Comparison of ENCODE assay signal across 8 cellular contexts in the genomic region with DNA sequence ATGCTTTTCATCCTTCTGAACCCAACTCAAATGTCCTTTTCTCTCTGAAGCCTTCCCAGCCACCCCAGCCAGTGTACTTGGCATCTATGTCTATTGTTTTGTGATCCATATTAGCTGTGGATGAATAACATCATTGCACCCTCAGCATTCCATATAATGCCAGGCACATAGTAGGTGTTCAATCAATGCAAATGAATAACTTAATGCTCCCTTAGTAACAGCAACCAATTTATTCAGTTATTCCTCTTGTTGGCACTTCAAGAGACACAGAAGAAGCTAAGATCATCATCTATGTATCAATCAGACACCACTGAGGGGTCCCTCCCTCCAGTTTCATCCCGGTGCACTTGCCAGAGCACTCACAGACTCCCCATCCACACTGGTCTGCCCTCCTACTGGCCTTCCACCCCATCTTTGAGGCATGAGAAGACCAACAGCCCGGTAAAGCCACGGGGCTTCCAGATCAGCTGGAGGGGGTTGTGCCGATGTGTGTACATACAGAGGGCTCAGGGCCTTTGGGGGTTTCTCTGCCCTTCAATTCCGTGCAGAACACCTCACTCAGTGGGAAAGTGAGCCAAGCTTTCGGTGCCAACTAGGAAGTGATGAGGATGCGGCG. TPM values are rescaled to one million over a fixed set of nuclear protein-coding genes. Genes with fewer than 3 reads are reported as not detected.
A peak's percentile ranks its signal among the peaks of the same experiment; 100 is the strongest.
DNase-seq lines count a peak whose midpoint lies in the region; ATAC-seq, FAIRE-seq and TF ChIP-seq lines count a peak whose summit lies in the region.

No MANE protein-coding gene starts in this region.

- H3K36me3 ChIP-seq in kidney (ENCODE audit: control insufficient read depth in 1 of 2, insufficient read depth in 2 of 2, low read length in 2 of 2): peaks cover 0 to 5% of the 10 kb centered on the region in 2 donors

- H3K27ac Mint-ChIP-seq in activated CD4-positive, alpha-beta T cell treated with anti-CD3 and anti-CD28 coated beads, Interleukin-2, amount 10 ng/mL, durations not matched to agents 24 days and 14 days: peak overlapping the region; percentile 99
- H3K27ac Mint-ChIP-seq in activated naive CD8-positive, alpha-beta T cell: peak overlapping the region; percentile 87

- intact Hi-C loops in activated CD4-positive, alpha-beta T cell treated with anti-CD3 and anti-CD28 coated beads, Interleukin-2, amount 10 ng/mL, durations not matched to agents 24 days and 14 days (cut with micrococcal nuclease): loop anchor here (2.0 kb wide), 2 partner anchors 53 to 127 kb away; a partner anchor contains a TSS
- intact Hi-C loops in kidney (cut with DNase I): loop anchor here (10.0 kb wide), 2 partner anchors 113 to 263 kb away; a partner anchor contains a TSS

- FAIRE-seq in kidney (lab: Jason Lieb, UNC): no peak

- H3K36me3 Mint-ChIP-seq in activated CD4-positive, alpha-beta T cell treated with anti-CD3 and anti-CD28 coated beads, Interleukin-2, amount 10 ng/mL, durations not matched to agents 24 days and 14 days (ENCODE audit: low read depth): peaks cover 29% of the 10 kb centered on the region
- H3K36me3 Mint-ChIP-seq in activated naive CD8-positive, alpha-beta T cell: no peaks in the 10 kb centered on the region

- no peak for TF ChIP-seq CTCF in kidney (IDR thresholded peaks at IDR 0.05; ENCODE audit: borderline replicate concordance, extremely low read depth, insufficient read depth)

- peak overlapping the region; percentile 77 to 88 for H3K4me3 ChIP-seq in kidney (ENCODE audit: low read length in 2 of 2)

- peaks cover 76% of the 10 kb centered on the region for H3K4me1 Mint-ChIP-seq in activated CD4-positive, alpha-beta T cell treated with anti-CD3 and anti-CD28 coated beads, Interleukin-2, amount 10 ng/mL, durations not matched to agents 24 days and 14 days
- peaks cover 76% of the 10 kb centered on the region for H3K4me1 Mint-ChIP-seq in activated naive CD8-positive, alpha-beta T cell (ENCODE audit: low read depth)

- ATAC-seq in GM21529 (IDR thresholded peaks at IDR 0.05; ENCODE audit: unreplicated experiment): no peak

- no peaks in the 10 kb centered on the region for H3K27me3 Mint-ChIP-seq in activated CD4-positive, alpha-beta T cell treated with anti-CD3 and anti-CD28 coated beads, Interleukin-2, amount 10 ng/mL, durations not matched to agents 24 days and 14 days
- H3K27me3 Mint-ChIP-seq in activated naive CD8-positive, alpha-beta T cell: no peaks in the 10 kb centered on the region

- H3K9me3 Mint-ChIP-seq in activated CD4-positive, alpha-beta T cell treated with anti-CD3 and anti-CD28 coated beads, Interleukin-2, amount 10 ng/mL, durations not matched to agents 24 days and 14 days: no peaks in the 10 kb centered on the region
- H3K9me3 Mint-ChIP-seq in activated naive CD8-positive, alpha-beta T cell (ENCODE audit: low read depth): no peaks in the 10 kb centered on the region

- peaks cover 21 to 47% of the 10 kb centered on the region in 2 donors for H3K4me1 ChIP-seq in kidney (ENCODE audit: control insufficient read depth in 1 of 2, insufficient read depth in 1 of 2, low read depth in 1 of 2, low read length in 2 of 2)

- H3K4me3 Mint-ChIP-seq in activated CD4-positive, alpha-beta T cell treated with anti-CD3 and anti-CD28 coated beads, Interleukin-2, amount 10 ng/mL, durations not matched to agents 24 days and 14 days: peak overlapping the region; percentile 98
- H3K4me3 Mint-ChIP-seq in activated naive CD8-positive, alpha-beta T cell: peak overlapping the region; percentile 94

- DNase-seq in activated CD4-positive, alpha-beta T cell treated with anti-CD3 and anti-CD28 coated beads, Interleukin-2, amount 10 ng/mL, durations not matched to agents 24 days and 14 days: no peak
- no peak for DNase-seq in activated CD4-positive, alpha-beta T cell treated with anti-CD3 and anti-CD28 coated beads, Interleukin-2, amount 50 U/mL, for 1 hour
- DNase-seq in kidney (no peak), substantia nigra (lab: John Stamatoyannopoulos, UW) (no peak), occipital lobe (lab: John Stamatoyannopoulos, UW) (no peak), NCI-H2029 treated with DMSO at 0.1 percent for 48 hours (lab: John Stamatoyannopoulos, UW) (no peak)

- peak overlapping the region; percentile 74 to 90 for H3K27ac ChIP-seq in kidney (ENCODE audit: low read depth in 2 of 2, low read length in 2 of 2)
- H3K27ac ChIP-seq in substantia nigra (ENCODE audit: low read depth, low read length, poor library complexity, severe bottlenecking): peak overlapping the region; percentile 72

- H3K9ac ChIP-seq in kidney (ENCODE audit: low read length in 2 of 2): peak overlapping the region; percentile 29 to 76

- H3K9me3 ChIP-seq in kidney (ENCODE audit: control insufficient read depth in 1 of 2, low read length in 2 of 2): no peaks in the 10 kb centered on the region

RNA-seq across cellular contexts. Expression of a gene that starts 2.4 kb away (rescaled TPM):
- total RNA-seq in activated CD4-positive, alpha-beta T cell treated with anti-CD3 and anti-CD28 coated beads, Interleukin-2, amount 10 ng/mL, durations not matched to agents 24 days and 14 days: 38.1 and 38.7 TPM in 2 replicates
- total RNA-seq in kidney (32.0 TPM), occipital lobe (4.8 TPM)
- 16.3 TPM for polyA plus RNA-seq in kidney (ENCODE audit: insufficient read depth, low read depth, low replicate concordance)
